Comparison of ENCODE assay signal across 8 cellular contexts in genomic region chr16:13453938-13454553, GRCh38.
DNase-seq lines count a peak whose midpoint lies in the region; ATAC-seq, FAIRE-seq and TF ChIP-seq lines count a peak whose summit lies in the region.

No MANE protein-coding gene starts in this region.

- H3K4me3 Mint-ChIP-seq in chondrocyte (ENCODE audit: unreplicated experiment): no peak overlapping the region

- ATAC-seq in pancreas (peak; percentile 52 to 84 (median 70)), omental fat pad (ENCODE audit: low FRiP score) (no peak), HG03159 (IDR thresholded peaks at IDR 0.05; ENCODE audit: unreplicated experiment) (no peak)

- no peak overlapping the region for H3K4me3 ChIP-seq in pancreas
- no peak overlapping the region for H3K4me3 ChIP-seq in effector memory CD4-positive, alpha-beta T cell (ENCODE audit: insufficient read depth, low read depth, low read length, poor library complexity, severe bottlenecking)

- H3K9me3 ChIP-seq in pancreas: no peaks in the 10 kb centered on the region
- no peaks in the 10 kb centered on the region for H3K9me3 ChIP-seq in effector memory CD4-positive, alpha-beta T cell (ENCODE audit: control insufficient read depth, low read length)

- peaks cover 8% of the 10 kb centered on the region for H3K4me1 Mint-ChIP-seq in chondrocyte (ENCODE audit: low read depth)

- H3K9me3 Mint-ChIP-seq in chondrocyte (ENCODE audit: low read depth): no peaks in the 10 kb centered on the region

- H3K27ac ChIP-seq in pancreas: no peak overlapping the region
- H3K27ac ChIP-seq in effector memory CD4-positive, alpha-beta T cell (ENCODE audit: insufficient read depth, low read length, poor library complexity, severe bottlenecking): no peak overlapping the region

- no peaks in the 10 kb centered on the region for H3K36me3 Mint-ChIP-seq in chondrocyte (ENCODE audit: low read depth)

- no peak overlapping the region for H3K27ac Mint-ChIP-seq in chondrocyte (ENCODE audit: unreplicated experiment)

- DNase-seq in AG08395 (ENCODE audit: low spot score) (peak; percentile 31), NCI-H748 (lab: John Stamatoyannopoulos, UW; ENCODE audit: unreplicated experiment) (peak; percentile 48), chondrocyte (ENCODE audit: low spot score) (no peak), pancreas (peak in 3 of 6 donors; percentile 5 to 39 (median 19)), omental fat pad (ENCODE audit: low spot score) (no peak)
- no peak for DNase-seq in effector memory CD4-positive, alpha-beta T cell

- intact Hi-C loops in pancreas (cut with DNase I): loop anchor here (5.0 to 10.0 kb wide), 2 partner anchors 557 to 559 kb away; no protein-coding TSS in a partner anchor

- 44 to 53% methylated on average over 10 of the region's 10 CpGs for WGBS in pancreas, 2 donors

- H3K36me3 ChIP-seq in pancreas: no peaks in the 10 kb centered on the region
- H3K36me3 ChIP-seq in effector memory CD4-positive, alpha-beta T cell (ENCODE audit: control insufficient read depth, insufficient read depth, low read length): no peaks in the 10 kb centered on the region

- peak; percentile 55; the same call in 2 of the 3 replicates for TF ChIP-seq CTCF in GM12872 (IDR thresholded peaks at IDR 0.05; ENCODE audit: insufficient read depth, low read depth, low read length)
- TF ChIP-seq CTCF in chondrocyte (IDR thresholded peaks at IDR 0.05): peak; percentile 84
- peak; percentile 45 to 55 (median 50) for TF ChIP-seq CTCF in pancreas (IDR thresholded peaks at IDR 0.05)
- no peak for TF ChIP-seq CTCF in omental fat pad (IDR thresholded peaks at IDR 0.05)

- no peaks in the 10 kb centered on the region for H3K27me3 ChIP-seq in pancreas
- H3K27me3 ChIP-seq in effector memory CD4-positive, alpha-beta T cell (replicated peaks; ENCODE audit: control insufficient read depth, insufficient read depth, low read length, poor library complexity, severe bottlenecking): no peaks in the 10 kb centered on the region

- H3K4me1 ChIP-seq in pancreas: no peaks in the 10 kb centered on the region
- no peaks in the 10 kb centered on the region for H3K4me1 ChIP-seq in effector memory CD4-positive, alpha-beta T cell (ENCODE audit: control insufficient read depth, insufficient read depth, low read length, poor library complexity, severe bottlenecking)

- H3K27me3 Mint-ChIP-seq in chondrocyte (ENCODE audit: low read depth): peaks cover 7% of the 10 kb centered on the region

- no peak for FAIRE-seq in pancreas (lab: Jason Lieb, UNC)

Comparison
In these comparisons a context has a peak if more than half of its experiments do, and no peak if none do; other contexts are left out.
1. DNase-seq: peak in AG08395 (single experiment) and NCI-H748 (single experiment); none in chondrocyte (single experiment), omental fat pad (single experiment) and effector memory CD4-positive, alpha-beta T cell (0 of 3).
2. CTCF ChIP-seq: peak in GM12872 (single experiment), chondrocyte (single experiment) and pancreas (4 of 4); none in omental fat pad (0 of 3).
3. ATAC-seq: peak in pancreas (4 of 4); none in omental fat pad (single experiment) and HG03159 (single experiment).